Comparison of ENCODE assay signal across 7 cellular contexts in the genomic region with DNA sequence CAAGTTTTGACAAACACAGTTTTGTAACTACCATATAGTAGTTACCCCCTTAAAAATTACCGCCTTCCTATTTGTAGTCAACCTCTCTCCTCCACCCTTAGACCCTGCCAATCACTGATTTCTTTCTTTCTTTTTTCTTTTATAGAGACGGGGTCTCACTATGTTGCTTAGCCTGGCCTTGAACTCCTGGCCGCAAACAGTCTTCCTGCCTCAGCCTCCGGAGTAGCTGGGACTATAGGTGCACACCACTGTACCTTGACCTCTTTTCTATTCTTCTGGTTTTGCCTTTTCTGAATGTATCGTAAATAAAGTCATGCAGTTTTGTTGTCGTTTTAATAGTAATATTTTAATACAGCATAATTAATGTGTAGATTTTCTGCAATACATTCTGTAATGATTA.
"Had no signal": no experiment of that assay in that cellular context is flagged by ENCODE, and none has a peak within 500 bp of the region (broad histone marks: within the 10 kb centered on the region; RNA-seq: fewer than 3 reads in every experiment).

No MANE protein-coding gene starts in this region.

- DNase-seq: IMR-90, KBM-7, KG1 had no signal

- H3K4me3 ChIP-seq: K562 had no signal

- H3K9ac ChIP-seq: KMS-11 had no signal

- ATAC-seq: K562 had no signal

- FAIRE-seq: HTR-8/SVneo, K562 had no signal

- H3K27ac ChIP-seq: HL-60, KMS-11 had no signal

- H3K4me2 ChIP-seq: KMS-11 had no signal
